In genomic region chr10:107542016-107542415, GRCh38 we compare ENCODE assay signal across 30 cellular contexts.
"Had no signal": no experiment of that assay in that cellular context is flagged by ENCODE, and none has a peak within 500 bp of the region (broad histone marks: within the 10 kb centered on the region; RNA-seq: fewer than 3 reads in every experiment).

No MANE protein-coding gene starts in this region.

- H3K4me1 ChIP-seq: adrenal gland, ascending aorta, body of pancreas, breast epithelium had no signal

- H3K27ac ChIP-seq: adrenal gland, ascending aorta, body of pancreas, brain microvascular endothelial cell, breast epithelium, cardiac muscle cell had no signal

- H3K4me3 ChIP-seq: adrenal gland, ascending aorta, body of pancreas, breast epithelium, cardiac muscle cell had no signal

- H3K36me3 ChIP-seq: adrenal gland, ascending aorta, brain microvascular endothelial cell, breast epithelium, cardiac muscle cell had no signal

- DNase-seq: activated effector memory CD4-positive, alpha-beta T cell treated with anti-CD3 and anti-CD28 coated beads, Interleukin-2, amount 50 U/mL, for 16 hours; activated effector memory CD4-positive, alpha-beta T cell treated with Interleukin-2 at 50 U/mL for 16 hours; activated gamma-delta T cell; activated gamma-delta T cell treated with Interleukin-2 at 50 U/mL for 16 hours; activated naive CD4-positive, alpha-beta T cell; activated naive CD4-positive, alpha-beta T cell treated with anti-CD3 and anti-CD28 coated beads for 36 hours; activated naive CD4-positive, alpha-beta T cell treated with anti-CD3 and anti-CD28 coated beads, Interleukin-2, amount 10 ng/mL, durations not matched to agents 7 days and 5 days; activated naive CD4-positive, alpha-beta T cell treated with anti-CD3 and anti-CD28 coated beads, Interleukin-2, amount 50 U/mL, for 16 hours; activated naive CD4-positive, alpha-beta T cell treated with Interleukin-2 at 50 U/mL for 16 hours; activated naive CD8-positive, alpha-beta T cell treated with anti-CD3 and anti-CD28 coated beads for 36 hours; activated naive CD8-positive, alpha-beta T cell treated with anti-CD3 and anti-CD28 coated beads, Interleukin-2, amount 10 ng/mL, durations not matched to agents 7 days and 5 days; activated naive CD8-positive, alpha-beta T cell treated with anti-CD3 and anti-CD28 coated beads, Interleukin-2, amount 50 U/mL, for 24 hours; activated T-cell treated with anti-CD3 and anti-CD28 coated beads, Interleukin-2, amount 50 U/mL, for 1 hour; activated T-cell treated with anti-CD3 and anti-CD28 coated beads, Interleukin-2, amount 50 U/mL, for 24 hours; activated T-cell treated with anti-CD3 and anti-CD28 coated beads, Interleukin-2, amount 50 U/mL, for 4 hours; activated T-cell treated with anti-CD3 and anti-CD28 coated beads, Interleukin-2, amount 50 U/mL, for 48 hours; activated T-cell treated with anti-CD3 and anti-CD28 coated beads, Interleukin-2, amount 50 U/mL, for 72 hours; adrenal gland; amniotic stem cell; amygdala; anterior cingulate cortex; aorta; body of pancreas; brain microvascular endothelial cell; caudate nucleus; central memory CD4-positive, alpha-beta T cell; cerebellar nuclear complex had no signal

- H3K9me3 ChIP-seq: adrenal gland, ascending aorta, body of pancreas, breast epithelium had no signal

- H3K27me3 ChIP-seq: adrenal gland, ascending aorta, body of pancreas, brain microvascular endothelial cell, breast epithelium, cardiac muscle cell had no signal
